In genomic region chr9:97468658-97469448, GRCh38 we compare ENCODE assay signal across 1 cellular context.
A peak's percentile ranks its signal among the peaks of the same experiment; 100 is the strongest.
TF ChIP-seq lines count a peak whose summit lies in the region.

No MANE protein-coding gene starts in this region.

TF ChIP-seq in HepG2, 621 proteins besides CTCF, POLR2A, EP300 and RAD21 (continued from another document):
- TF ChIP-seq ZNF687 (CRISPR knock-in tag; IDR thresholded peaks at IDR 0.05): 0 out of 2 replicates have a peak, but pooled peaks have one; percentile 11
- TF ChIP-seq, protein P1, sequence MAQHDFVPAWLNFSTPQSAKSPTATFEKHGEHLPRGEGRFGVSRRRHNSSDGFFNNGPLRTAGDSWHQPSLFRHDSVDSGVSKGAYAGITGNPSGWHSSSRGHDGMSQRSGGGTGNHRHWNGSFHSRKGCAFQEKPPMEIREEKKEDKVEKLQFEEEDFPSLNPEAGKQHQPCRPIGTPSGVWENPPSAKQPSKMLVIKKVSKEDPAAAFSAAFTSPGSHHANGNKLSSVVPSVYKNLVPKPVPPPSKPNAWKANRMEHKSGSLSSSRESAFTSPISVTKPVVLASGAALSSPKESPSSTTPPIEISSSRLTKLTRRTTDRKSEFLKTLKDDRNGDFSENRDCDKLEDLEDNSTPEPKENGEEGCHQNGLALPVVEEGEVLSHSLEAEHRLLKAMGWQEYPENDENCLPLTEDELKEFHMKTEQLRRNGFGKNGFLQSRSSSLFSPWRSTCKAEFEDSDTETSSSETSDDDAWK (CRISPR knock-in tag; IDR thresholded peaks at IDR 0.05): no peak
- TF ChIP-seq BHLHE40 (IDR thresholded peaks at IDR 0.05; ENCODE audit: low read length): 0 out of 2 replicates have a peak, but pooled peaks have one; percentile 8
- TF ChIP-seq ZMYM4 (CRISPR knock-in tag; IDR thresholded peaks at IDR 0.05): 0 out of 2 replicates have a peak, but pooled peaks have one; percentile 21
- peak; percentile 66 for TF ChIP-seq TEAD3 (CRISPR knock-in tag; optimal IDR thresholded peaks at IDR 0.05; ENCODE audit: borderline replicate concordance)
- TF ChIP-seq ARID3A (IDR thresholded peaks at IDR 0.05; ENCODE audit: low read depth, low read length): peak; percentile 27; the same call in 1 of the 2 replicates
- TF ChIP-seq NONO (IDR thresholded peaks at IDR 0.05): no peak
- TF ChIP-seq NONO (CRISPR knock-in tag; conservative IDR thresholded peaks at IDR 0.05): 0 out of 2 replicates have a peak, but pooled peaks have one; percentile 31
- TF ChIP-seq STAG1 (CRISPR knock-in tag; IDR thresholded peaks at IDR 0.05): peak; percentile 95
- TF ChIP-seq, protein P2, sequence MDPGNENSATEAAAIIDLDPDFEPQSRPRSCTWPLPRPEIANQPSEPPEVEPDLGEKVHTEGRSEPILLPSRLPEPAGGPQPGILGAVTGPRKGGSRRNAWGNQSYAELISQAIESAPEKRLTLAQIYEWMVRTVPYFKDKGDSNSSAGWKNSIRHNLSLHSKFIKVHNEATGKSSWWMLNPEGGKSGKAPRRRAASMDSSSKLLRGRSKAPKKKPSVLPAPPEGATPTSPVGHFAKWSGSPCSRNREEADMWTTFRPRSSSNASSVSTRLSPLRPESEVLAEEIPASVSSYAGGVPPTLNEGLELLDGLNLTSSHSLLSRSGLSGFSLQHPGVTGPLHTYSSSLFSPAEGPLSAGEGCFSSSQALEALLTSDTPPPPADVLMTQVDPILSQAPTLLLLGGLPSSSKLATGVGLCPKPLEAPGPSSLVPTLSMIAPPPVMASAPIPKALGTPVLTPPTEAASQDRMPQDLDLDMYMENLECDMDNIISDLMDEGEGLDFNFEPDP (CRISPR knock-in tag; conservative IDR thresholded peaks at IDR 0.05): 0 out of 2 replicates have a peak, but pooled peaks have one; percentile 15
- TF ChIP-seq, protein P3, sequence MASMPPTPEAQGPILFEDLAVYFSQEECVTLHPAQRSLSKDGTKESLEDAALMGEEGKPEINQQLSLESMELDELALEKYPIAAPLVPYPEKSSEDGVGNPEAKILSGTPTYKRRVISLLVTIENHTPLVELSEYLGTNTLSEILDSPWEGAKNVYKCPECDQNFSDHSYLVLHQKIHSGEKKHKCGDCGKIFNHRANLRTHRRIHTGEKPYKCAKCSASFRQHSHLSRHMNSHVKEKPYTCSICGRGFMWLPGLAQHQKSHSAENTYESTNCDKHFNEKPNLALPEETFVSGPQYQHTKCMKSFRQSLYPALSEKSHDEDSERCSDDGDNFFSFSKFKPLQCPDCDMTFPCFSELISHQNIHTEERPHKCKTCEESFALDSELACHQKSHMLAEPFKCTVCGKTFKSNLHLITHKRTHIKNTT (CRISPR knock-in tag; IDR thresholded peaks at IDR 0.05): no peak
- TF ChIP-seq LCORL (IDR thresholded peaks at IDR 0.05): no peak
- 0 out of 2 replicates have a peak, but pooled peaks have one; percentile 46 for TF ChIP-seq LCORL (CRISPR knock-in tag; IDR thresholded peaks at IDR 0.05)
- TF ChIP-seq ZNF547 (CRISPR knock-in tag; IDR thresholded peaks at IDR 0.05): 0 out of 2 replicates have a peak, but pooled peaks have one; percentile 29
- TF ChIP-seq, protein P4, sequence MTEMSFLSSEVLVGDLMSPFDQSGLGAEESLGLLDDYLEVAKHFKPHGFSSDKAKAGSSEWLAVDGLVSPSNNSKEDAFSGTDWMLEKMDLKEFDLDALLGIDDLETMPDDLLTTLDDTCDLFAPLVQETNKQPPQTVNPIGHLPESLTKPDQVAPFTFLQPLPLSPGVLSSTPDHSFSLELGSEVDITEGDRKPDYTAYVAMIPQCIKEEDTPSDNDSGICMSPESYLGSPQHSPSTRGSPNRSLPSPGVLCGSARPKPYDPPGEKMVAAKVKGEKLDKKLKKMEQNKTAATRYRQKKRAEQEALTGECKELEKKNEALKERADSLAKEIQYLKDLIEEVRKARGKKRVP (CRISPR knock-in tag; IDR thresholded peaks at IDR 0.05): no peak
- TF ChIP-seq IRF2 (CRISPR knock-in tag; IDR thresholded peaks at IDR 0.05): 0 out of 2 replicates have a peak, but pooled peaks have one; percentile 47
- TF ChIP-seq SYNCRIP (IDR thresholded peaks at IDR 0.05; ENCODE audit: insufficient read depth, low read depth, low read length): no peak
- TF ChIP-seq SMC3 (IDR thresholded peaks at IDR 0.05; ENCODE audit: low read length): peak; percentile 89
- TF ChIP-seq GLI4 (CRISPR knock-in tag; IDR thresholded peaks at IDR 0.05; ENCODE audit: borderline replicate concordance): no peak
- TF ChIP-seq, protein P5, sequence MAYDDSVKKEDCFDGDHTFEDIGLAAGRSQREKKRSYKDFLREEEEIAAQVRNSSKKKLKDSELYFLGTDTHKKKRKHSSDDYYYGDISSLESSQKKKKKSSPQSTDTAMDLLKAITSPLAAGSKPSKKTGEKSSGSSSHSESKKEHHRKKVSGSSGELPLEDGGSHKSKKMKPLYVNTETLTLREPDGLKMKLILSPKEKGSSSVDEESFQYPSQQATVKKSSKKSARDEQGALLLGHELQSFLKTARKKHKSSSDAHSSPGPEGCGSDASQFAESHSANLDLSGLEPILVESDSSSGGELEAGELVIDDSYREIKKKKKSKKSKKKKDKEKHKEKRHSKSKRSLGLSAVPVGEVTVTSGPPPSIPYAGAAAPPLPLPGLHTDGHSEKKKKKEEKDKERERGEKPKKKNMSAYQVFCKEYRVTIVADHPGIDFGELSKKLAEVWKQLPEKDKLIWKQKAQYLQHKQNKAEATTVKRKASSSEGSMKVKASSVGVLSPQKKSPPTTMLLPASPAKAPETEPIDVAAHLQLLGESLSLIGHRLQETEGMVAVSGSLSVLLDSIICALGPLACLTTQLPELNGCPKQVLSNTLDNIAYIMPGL (CRISPR knock-in tag; IDR thresholded peaks at IDR 0.05; ENCODE audit: borderline replicate concordance in 1 of 2, low read depth in 1 of 2): 0 out of 4 replicates have a peak, but pooled peaks of 1 of the 2 experiments have one; percentile 33
- peak; percentile 40 for TF ChIP-seq XRCC5 (optimal IDR thresholded peaks at IDR 0.05; ENCODE audit: low read length)
- TF ChIP-seq, protein P6, sequence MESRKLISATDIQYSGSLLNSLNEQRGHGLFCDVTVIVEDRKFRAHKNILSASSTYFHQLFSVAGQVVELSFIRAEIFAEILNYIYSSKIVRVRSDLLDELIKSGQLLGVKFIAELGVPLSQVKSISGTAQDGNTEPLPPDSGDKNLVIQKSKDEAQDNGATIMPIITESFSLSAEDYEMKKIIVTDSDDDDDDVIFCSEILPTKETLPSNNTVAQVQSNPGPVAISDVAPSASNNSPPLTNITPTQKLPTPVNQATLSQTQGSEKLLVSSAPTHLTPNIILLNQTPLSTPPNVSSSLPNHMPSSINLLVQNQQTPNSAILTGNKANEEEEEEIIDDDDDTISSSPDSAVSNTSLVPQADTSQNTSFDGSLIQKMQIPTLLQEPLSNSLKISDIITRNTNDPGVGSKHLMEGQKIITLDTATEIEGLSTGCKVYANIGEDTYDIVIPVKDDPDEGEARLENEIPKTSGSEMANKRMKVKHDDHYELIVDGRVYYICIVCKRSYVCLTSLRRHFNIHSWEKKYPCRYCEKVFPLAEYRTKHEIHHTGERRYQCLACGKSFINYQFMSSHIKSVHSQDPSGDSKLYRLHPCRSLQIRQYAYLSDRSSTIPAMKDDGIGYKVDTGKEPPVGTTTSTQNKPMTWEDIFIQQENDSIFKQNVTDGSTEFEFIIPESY (CRISPR knock-in tag; IDR thresholded peaks at IDR 0.05): 0 out of 2 replicates have a peak, but pooled peaks have one; percentile 26
- 0 out of 2 replicates have a peak, but pooled peaks have one; percentile 25 for TF ChIP-seq ZNF264 (CRISPR knock-in tag; IDR thresholded peaks at IDR 0.05)
TF ChIP-seq in HepG2: peak in this region for 20.
